Comparison of ENCODE assay signal across 24 cellular contexts in genomic region chr13:23950736-23951510, GRCh38. TPM values are rescaled to one million over a fixed set of nuclear protein-coding genes. Genes with fewer than 3 reads are reported as not detected.
DNase-seq lines count a peak whose midpoint lies in the region; ATAC-seq and TF ChIP-seq lines count a peak whose summit lies in the region.
"Had no signal": no experiment of that assay in that cellular context is flagged by ENCODE, and none has a peak within 500 bp of the region (broad histone marks: within the 10 kb centered on the region; RNA-seq: fewer than 3 reads in every experiment).

No MANE protein-coding gene starts in this region.

- H3K27me3 ChIP-seq in neuronal stem cell (ENCODE audit: control insufficient read depth in 3 of 3, insufficient read depth in 3 of 3, low read depth in 1 of 3, low read length in 3 of 3) = peaks cover 0 to 6% (median 0%) of the 10 kb centered on the region in 3 experiments
- H3K27me3 ChIP-seq: SJSA1 had no signal

- no peak overlapping the region for H2BK5ac ChIP-seq in neuronal stem cell (ENCODE audit: low read length)

- no peak overlapping the region for H3K14ac ChIP-seq in neuronal stem cell (ENCODE audit: low read length)

- peak; percentile 42 for DNase-seq in GM03348 (ENCODE audit: low spot score)
- DNase-seq in cardiac fibroblast (ENCODE audit: low read depth in 2 of 2) = no peak
- no peak for DNase-seq in neuronal stem cell (ENCODE audit: low spot score)
- DNase-seq in HK-2 (ENCODE audit: unreplicated experiment) = no peak
- no peak for DNase-seq in activated naive CD4-positive, alpha-beta T cell (lab: John Stamatoyannopoulos, UW)
- DNase-seq: activated CD4-positive, alpha-beta T cell treated with anti-CD3 and anti-CD28 coated beads for 36 hours; activated naive CD4-positive, alpha-beta T cell treated with Interleukin-2 at 50 U/mL for 16 hours; activated T-cell treated with anti-CD3 and anti-CD28 coated beads, Interleukin-2, amount 50 U/mL, for 24 hours; adrenal gland; C1 segment of cervical spinal cord; dorsolateral prefrontal cortex; glutamatergic neuron; kidney glomerular epithelial cell; NCI-H1048; NCI-H187 treated with DMSO at 0.1 percent for 48 hours; NCI-H526 treated with DMSO at 0.1 percent for 48 hours; stimulated activated CD4-positive, alpha-beta T cell treated with anti-CD3 and anti-CD28 coated beads, Interleukin-4, amount 100 ng/mL, for 1 hour; stimulated activated naive B cell treated with anti-CD40 and anti-IgM and Interleukin-4, amounts not matched to agents 10 μg/mL and 1 μg/mL and 100 μg/mL, for 72 hours had no signal

- H2BK120ac ChIP-seq in neuronal stem cell (ENCODE audit: low read depth, low read length) = no peak overlapping the region

- H3K23ac ChIP-seq in neuronal stem cell (ENCODE audit: low read depth, low read length, poor library complexity) = no peak overlapping the region

- H3K9me3 ChIP-seq in HEK293 (ENCODE audit: control insufficient read depth, insufficient read depth, low read depth, low read length) = no peaks in the 10 kb centered on the region
- H3K9me3 ChIP-seq in neuronal stem cell (replicated peaks in 1 of 2; ENCODE audit: control insufficient read depth in 2 of 2, insufficient read depth in 1 of 2, low read depth in 1 of 2, low read length in 2 of 2) = no peaks in the 10 kb centered on the region
- H3K9me3 ChIP-seq: adrenal gland, neutrophil, SJSA1, suprapubic skin had no signal

- H3K9ac ChIP-seq in neuronal stem cell (ENCODE audit: low read depth, low read length, poor library complexity) = no peak overlapping the region

- no peaks in the 10 kb centered on the region for H3K36me3 ChIP-seq in HEK293 (ENCODE audit: control insufficient read depth in 2 of 2, insufficient read depth in 1 of 2, low read length in 2 of 2)
- no peaks in the 10 kb centered on the region for H3K36me3 ChIP-seq in neuronal stem cell (replicated peaks in 1 of 2; ENCODE audit: control insufficient read depth in 2 of 2, insufficient read depth in 2 of 2, low read length in 2 of 2)
- H3K36me3 ChIP-seq: adrenal gland, neutrophil, SJSA1, suprapubic skin had no signal

- H3K4me3 ChIP-seq in HEK293 (ENCODE audit: low read depth, low read length) (no peak overlapping the region), cardiac fibroblast (replicated peaks in 1 of 2; ENCODE audit: low read depth in 2 of 2, low read length in 2 of 2) (no peak overlapping the region), neuronal stem cell (ENCODE audit: low read length in 2 of 2) (no peak overlapping the region)
- H3K4me3 ChIP-seq: adrenal gland, dorsolateral prefrontal cortex, lung, SJSA1, suprapubic skin had no signal

- H3K18ac ChIP-seq in neuronal stem cell (ENCODE audit: low read length) = peak overlapping the region; percentile 70

- no peak for ATAC-seq in HG02642 (IDR thresholded peaks at IDR 0.05; ENCODE audit: poor library complexity, unreplicated experiment)
- ATAC-seq: activated CD4-positive, alpha-beta T cell treated with anti-CD3 and anti-CD28 coated beads for 36 hours; stimulated activated naive B cell treated with anti-CD40 and anti-IgM and Interleukin-4, amounts not matched to agents 10 μg/mL and 1 μg/mL and 100 μg/mL, for 72 hours had no signal

- H2BK12ac ChIP-seq in neuronal stem cell (ENCODE audit: low read length) = no peak overlapping the region

- H3K79me1 ChIP-seq in neuronal stem cell (ENCODE audit: low read depth, low read length) = peaks cover 2% of the 10 kb centered on the region

- peak overlapping the region; percentile 67 for H2BK15ac ChIP-seq in neuronal stem cell (ENCODE audit: low read length)

- WGBS in neuronal stem cell (ENCODE audit: extremely low coverage in 2 of 2, insufficient read length in 2 of 2, insufficient replicate concordance in 1 of 2), 2 donors = no CpG with 5 or more reads among the region's 10 CpGs

- no peak overlapping the region for H3K27ac ChIP-seq in HEK293 (ENCODE audit: extremely low read depth, low read depth, low read length)
- H3K27ac ChIP-seq in neuronal stem cell (replicated peaks; ENCODE audit: low read length) = no peak overlapping the region
- H3K27ac ChIP-seq: adrenal gland, dorsolateral prefrontal cortex, neutrophil, SJSA1, suprapubic skin had no signal

- TF ChIP-seq CTCF in HEK293 (tag by site-specific recombination; IDR thresholded peaks at IDR 0.05) (no peak), cardiac fibroblast (IDR thresholded peaks at IDR 0.05; ENCODE audit: low read depth, low read length) (peak; percentile 19)

- no peak overlapping the region for H3K4me2 ChIP-seq in neuronal stem cell (ENCODE audit: insufficient read depth, low read length, poor library complexity, severe bottlenecking)

- peak overlapping the region; percentile 65 for H4K8ac ChIP-seq in neuronal stem cell (ENCODE audit: low read depth, low read length)

- POLR2A ChIA-PET in HEK293 (lab: Yijun Ruan, JAX) = no interaction called here

- CTCF ChIA-PET in HEK293 (lab: Yijun Ruan, JAX) = interaction anchor here (0.6 to 1.0 kb wide), 2 partner anchors 14 to 277 kb away, joined by 3 read pairs; no protein-coding TSS in a partner anchor

- no peaks in the 10 kb centered on the region for H3K4me1 ChIP-seq in HEK293 (ENCODE audit: control insufficient read depth, insufficient read depth, low read length)
- H3K4me1 ChIP-seq in neuronal stem cell (ENCODE audit: control insufficient read depth in 2 of 2, insufficient read depth in 1 of 2, low read depth in 1 of 2, low read length in 2 of 2) = no peaks in the 10 kb centered on the region
- H3K4me1 ChIP-seq: adrenal gland, SJSA1 had no signal

- H2AK5ac ChIP-seq in neuronal stem cell (ENCODE audit: low read depth, low read length) = peak overlapping the region; percentile 97

- no peak overlapping the region for H3K4ac ChIP-seq in neuronal stem cell (ENCODE audit: low read length)

- H4K91ac ChIP-seq in neuronal stem cell (ENCODE audit: low read depth, low read length, poor library complexity) = no peak overlapping the region

- no peak overlapping the region for H2AFZ ChIP-seq in neuronal stem cell (ENCODE audit: low read length)

TF ChIP-seq in HEK293, 187 proteins besides CTCF, POLR2A, EP300 and RAD21:
- TF ChIP-seq SP2 (tag by site-specific recombination; IDR thresholded peaks at IDR 0.05) (no peak), PRDM10 (tag by site-specific recombination; IDR thresholded peaks at IDR 0.05) (no peak), FEZF1 (tag by site-specific recombination; IDR thresholded peaks at IDR 0.05) (no peak), EGR2 (tag by site-specific recombination; IDR thresholded peaks at IDR 0.05; ENCODE audit: low read depth) (peak; percentile 32; the same call in 1 of the 2 replicates), YY2 (tag by site-specific recombination; IDR thresholded peaks at IDR 0.05) (no peak), ZNF707 (tag by site-specific recombination; IDR thresholded peaks at IDR 0.05) (no peak)
- TF ChIP-seq, protein P1, sequence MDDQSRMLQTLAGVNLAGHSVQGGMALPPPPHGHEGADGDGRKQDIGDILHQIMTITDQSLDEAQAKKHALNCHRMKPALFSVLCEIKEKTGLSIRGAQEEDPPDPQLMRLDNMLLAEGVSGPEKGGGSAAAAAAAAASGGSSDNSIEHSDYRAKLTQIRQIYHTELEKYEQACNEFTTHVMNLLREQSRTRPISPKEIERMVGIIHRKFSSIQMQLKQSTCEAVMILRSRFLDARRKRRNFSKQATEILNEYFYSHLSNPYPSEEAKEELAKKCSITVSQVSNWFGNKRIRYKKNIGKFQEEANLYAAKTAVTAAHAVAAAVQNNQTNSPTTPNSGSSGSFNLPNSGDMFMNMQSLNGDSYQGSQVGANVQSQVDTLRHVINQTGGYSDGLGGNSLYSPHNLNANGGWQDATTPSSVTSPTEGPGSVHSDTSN (CRISPR knock-in tag; IDR thresholded peaks at IDR 0.05) = no peak
- TF ChIP-seq, protein P2, sequence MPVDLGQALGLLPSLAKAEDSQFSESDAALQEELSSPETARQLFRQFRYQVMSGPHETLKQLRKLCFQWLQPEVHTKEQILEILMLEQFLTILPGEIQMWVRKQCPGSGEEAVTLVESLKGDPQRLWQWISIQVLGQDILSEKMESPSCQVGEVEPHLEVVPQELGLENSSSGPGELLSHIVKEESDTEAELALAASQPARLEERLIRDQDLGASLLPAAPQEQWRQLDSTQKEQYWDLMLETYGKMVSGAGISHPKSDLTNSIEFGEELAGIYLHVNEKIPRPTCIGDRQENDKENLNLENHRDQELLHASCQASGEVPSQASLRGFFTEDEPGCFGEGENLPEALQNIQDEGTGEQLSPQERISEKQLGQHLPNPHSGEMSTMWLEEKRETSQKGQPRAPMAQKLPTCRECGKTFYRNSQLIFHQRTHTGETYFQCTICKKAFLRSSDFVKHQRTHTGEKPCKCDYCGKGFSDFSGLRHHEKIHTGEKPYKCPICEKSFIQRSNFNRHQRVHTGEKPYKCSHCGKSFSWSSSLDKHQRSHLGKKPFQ (tag by site-specific recombination; IDR thresholded peaks at IDR 0.05) = no peak
TF ChIP-seq in HEK293: peak in this region for 1.

RNA-seq across cellular contexts. Expression of gene C1QTNF9B, which starts 53.6 kb away (rescaled TPM):
- 0.04 TPM for polyA plus RNA-seq in neuronal stem cell (2013, experiment 1 of 2)
- polyA plus RNA-seq in neuronal stem cell (2013, experiment 2 of 2) = 0.07 TPM
- polyA plus RNA-seq: lung had no signal
